In genomic region chr2:168247341-168248305, GRCh38 we compare ENCODE assay signal across 8 cellular contexts. TPM values are rescaled to one million over a fixed set of nuclear protein-coding genes. Genes with fewer than 3 reads are reported as not detected.
DNase-seq lines count a peak whose midpoint lies in the region; ATAC-seq and TF ChIP-seq lines count a peak whose summit lies in the region.

TSS of gene STK39 (minus strand) at chr2:168247595. CDS start at chr2:168247435, 160 bp downstream.

- H3K27me3 Mint-ChIP-seq in CD4-positive, alpha-beta T cell, result no peaks in the 10 kb centered on the region
- peaks cover 7% of the 10 kb centered on the region for H3K27me3 Mint-ChIP-seq in endothelial cell (ENCODE audit: unreplicated experiment)

- peak within 1 kb of the TSS; percentile 71 for H3K4me3 ChIP-seq in mesodermal cell (ENCODE audit: extremely low read depth, insufficient read depth, low read length, poor library complexity, severe bottlenecking)

- H3K36me3 Mint-ChIP-seq in CD4-positive, alpha-beta T cell (ENCODE audit: low read depth), result peaks cover 9% of the 10 kb centered on the region
- no peaks in the 10 kb centered on the region for H3K36me3 Mint-ChIP-seq in endothelial cell (ENCODE audit: low read depth, unreplicated experiment)

- CTCF ChIA-PET in CD4-positive, alpha-beta T cell (lab: Charles Lee), result interaction anchor here (0.5 to 1.1 kb wide), 2 partner anchors 87 to 112 kb away, joined by 3 read pairs; no protein-coding TSS in a partner anchor

- H3K9me3 Mint-ChIP-seq in CD4-positive, alpha-beta T cell, result no peaks in the 10 kb centered on the region
- no peaks in the 10 kb centered on the region for H3K9me3 Mint-ChIP-seq in endothelial cell (ENCODE audit: unreplicated experiment)

- intact Hi-C loops in CD4-positive, alpha-beta T cell (cut with DNase I, micrococcal nuclease), result loop anchor here (2.0 to 10.0 kb wide), 5 partner anchors 55 to 645 kb away; partner anchors contain the start of gene SPC25 (in 1 of the 2)

- H3K27ac ChIP-seq in CD4-positive, alpha-beta T cell (ENCODE audit: low read depth, low read length), result peak within 1 kb of the TSS; percentile 78
- H3K27ac ChIP-seq in mesodermal cell (ENCODE audit: low read depth, low read length, severe bottlenecking), result peak within 1 kb of the TSS; percentile 85

- peak within 1 kb of the TSS; percentile 88 for H3K27ac Mint-ChIP-seq in CD4-positive, alpha-beta T cell
- H3K27ac Mint-ChIP-seq in endothelial cell (ENCODE audit: unreplicated experiment), result peak within 1 kb of the TSS; percentile 52

- WGBS in mesodermal cell (ENCODE audit: insufficient coverage in 2 of 2), 2 experiments, result 0% methylated on average over 38 to 40 of the region's 91 CpGs

- H3K4me1 Mint-ChIP-seq in CD4-positive, alpha-beta T cell (ENCODE audit: low read depth), result peaks cover 41% of the 10 kb centered on the region
- H3K4me1 Mint-ChIP-seq in endothelial cell (ENCODE audit: unreplicated experiment), result peaks cover 21% of the 10 kb centered on the region

- no peaks in the 10 kb centered on the region for H3K27me3 ChIP-seq in CD4-positive, alpha-beta T cell (ENCODE audit: control insufficient read depth, insufficient read depth, low read length)

- POLR2A ChIA-PET in CD4-positive, alpha-beta T cell (lab: Charles Lee), result interaction anchor here (0.7 to 1.3 kb wide), 3 partner anchors 36 to 76 kb away, joined by 3 to 4 read pairs (median 3); no protein-coding TSS in a partner anchor

- TF ChIP-seq CTCF in CD4-positive, alpha-beta T cell (IDR thresholded peaks at IDR 0.05), result no peak
- TF ChIP-seq CTCF in endothelial cell (IDR thresholded peaks at IDR 0.05; ENCODE audit: unreplicated experiment), result no peak

- DNase-seq in CD4-positive, alpha-beta T cell, result peak; percentile 46 to 77 (median 64)
- peak; percentile 75 for DNase-seq in NOMO-1 treated with DMSO at 0.1 percent for 48 hours (lab: John Stamatoyannopoulos, UW; ENCODE audit: unreplicated experiment)
- peak; percentile 43 for DNase-seq in activated CD8-positive, alpha-beta memory T cell treated with anti-CD3 and anti-CD28 coated beads, Interleukin-2, amount 50 U/mL, for 24 hours (ENCODE audit: extremely low read depth)
- DNase-seq in endothelial cell (ENCODE audit: low spot score), result peak; percentile 70
- DNase-seq in stimulated activated CD8-positive, alpha-beta memory T cell treated with anti-CD3 and anti-CD28 coated beads, Interleukin-15, amount 100 ng/mL, for 4 hours (ENCODE audit: low read depth in 2 of 2), result peak; percentile 54 to 66

- H3K9me3 ChIP-seq in CD4-positive, alpha-beta T cell (ENCODE audit: control insufficient read depth, low read length), result no peaks in the 10 kb centered on the region
- no peaks in the 10 kb centered on the region for H3K9me3 ChIP-seq in mesodermal cell (ENCODE audit: control insufficient read depth, low read length)

- ATAC-seq in CD4-positive, alpha-beta T cell (ENCODE audit: poor library complexity), result peak; percentile 66
- peak; percentile 68 for ATAC-seq in GM19452 (IDR thresholded peaks at IDR 0.05; ENCODE audit: unreplicated experiment)
- ATAC-seq in HG03571 (IDR thresholded peaks at IDR 0.05; ENCODE audit: unreplicated experiment), result peak; percentile 73

- H3K36me3 ChIP-seq in mesodermal cell (ENCODE audit: control insufficient read depth, insufficient read depth, low read length), result no peaks in the 10 kb centered on the region

- peak within 1 kb of the TSS; percentile 94 for H3K4me3 Mint-ChIP-seq in CD4-positive, alpha-beta T cell
- H3K4me3 Mint-ChIP-seq in endothelial cell (ENCODE audit: unreplicated experiment), result peak within 1 kb of the TSS; percentile 91

- H3K4me1 ChIP-seq in mesodermal cell (ENCODE audit: control insufficient read depth, insufficient read depth, low read length, poor library complexity, severe bottlenecking), result peaks cover 16% of the 10 kb centered on the region

RNA-seq across cellular contexts. Expression of gene STK39, which starts in this region (rescaled TPM):
- total RNA-seq in CD4-positive, alpha-beta T cell, result 1 to 10 TPM; 7.9 to 9.5 TPM
- total RNA-seq in endothelial cell (ENCODE audit: unreplicated experiment), result 14.3 TPM
- polyA plus RNA-seq in mesodermal cell (2013, experiment 1 of 2), result 25.0 TPM
- 27.5 TPM for polyA plus RNA-seq in mesodermal cell (2013, experiment 2 of 2)

Comparison
In these comparisons a context has a peak if more than half of its experiments do, and no peak if none do; other contexts are left out.
1. Peak in every context shown above with its lines: DNase-seq, ATAC-seq, H3K4me3 ChIP-seq and H3K27ac ChIP-seq.